Comparison of ENCODE assay signal across 8 cellular contexts in genomic region chr10:96651998-96652431, GRCh38.
DNase-seq lines count a peak whose midpoint lies in the region; ATAC-seq and TF ChIP-seq lines count a peak whose summit lies in the region.

No MANE protein-coding gene starts in this region.

- peak overlapping the region; percentile 25; the same call in 1 of the 2 replicates for H3K27ac ChIP-seq in SU-DHL-6 (ENCODE audit: low read depth, low read length)
- no peak overlapping the region for H3K27ac ChIP-seq in gastrocnemius medialis
- H3K27ac ChIP-seq in stomach: no peak overlapping the region
- no peak overlapping the region for H3K27ac ChIP-seq in SJCRH30

- H3K27me3 ChIP-seq in SU-DHL-6 (ENCODE audit: low read length): no peaks in the 10 kb centered on the region
- H3K27me3 ChIP-seq in gastrocnemius medialis: no peaks in the 10 kb centered on the region
- H3K27me3 ChIP-seq in stomach: no peaks in the 10 kb centered on the region
- H3K27me3 ChIP-seq in SJCRH30: no peaks in the 10 kb centered on the region

- H3K27me3 Mint-ChIP-seq in naive thymus-derived CD8-positive, alpha-beta T cell: peaks cover 0 to 1% (median 0%) of the 10 kb centered on the region in 5 donors

- no peak for TF ChIP-seq EP300 in stomach (IDR thresholded peaks at IDR 0.05)

- H3K36me3 Mint-ChIP-seq in naive thymus-derived CD8-positive, alpha-beta T cell: peaks cover 0 to 5% (median 4%) of the 10 kb centered on the region in 3 donors

- intact Hi-C loops in gastrocnemius medialis (cut with DNase I; ENCODE audit: low total_unique reads) (no loop called here), stomach (cut with DNase I; ENCODE audit: low total_unique reads) (no loop called here)

- TF ChIP-seq CTCF in SU-DHL-6 (IDR thresholded peaks at IDR 0.05; ENCODE audit: insufficient read depth, low read length, poor library complexity, severe bottlenecking) (no peak), gastrocnemius medialis (IDR thresholded peaks at IDR 0.05 in 4 of 5, conservative IDR thresholded peaks at IDR 0.05 in 1 of 5) (no peak), stomach (IDR thresholded peaks at IDR 0.05) (no peak)

- POLR2A ChIA-PET in naive thymus-derived CD8-positive, alpha-beta T cell (lab: Charles Lee): interaction anchor here (0.6 kb wide), 1 partner anchor 124 kb away, joined by 4 read pairs; no protein-coding TSS in a partner anchor

- H3K9me3 ChIP-seq in SU-DHL-6 (ENCODE audit: insufficient read depth, low read length) (no peaks in the 10 kb centered on the region), gastrocnemius medialis (no peaks in the 10 kb centered on the region), stomach (no peaks in the 10 kb centered on the region), SJCRH30 (replicated peaks) (no peaks in the 10 kb centered on the region)

- H3K4me3 ChIP-seq in SU-DHL-6 (ENCODE audit: insufficient read depth, low read length, poor library complexity, severe bottlenecking) (no peak overlapping the region), gastrocnemius medialis (no peak overlapping the region), stomach (no peak overlapping the region), SJCRH30 (no peak overlapping the region)

- H4K20me1 ChIP-seq in SU-DHL-6 (ENCODE audit: low read depth, low read length): peaks cover 4% of the 10 kb centered on the region; the same call in 1 of the 2 replicates

- H3K4me1 Mint-ChIP-seq in naive thymus-derived CD8-positive, alpha-beta T cell: peaks cover 21 to 68% (median 32%) of the 10 kb centered on the region in 4 donors

- no peak overlapping the region for H2AFZ ChIP-seq in SU-DHL-6 (ENCODE audit: low read depth, low read length, severe bottlenecking)

- H3F3A ChIP-seq in SU-DHL-6 (ENCODE audit: insufficient read depth): peaks cover 12% of the 10 kb centered on the region; the same call in 1 of the 2 replicates

- H3K9me3 Mint-ChIP-seq in naive thymus-derived CD8-positive, alpha-beta T cell: peaks cover 0 to 8% (median 0%) of the 10 kb centered on the region in 9 donors

- no peaks in the 10 kb centered on the region for H3K4me1 ChIP-seq in gastrocnemius medialis
- peaks cover 0 to 10% (median 0%) of the 10 kb centered on the region in 4 donors for H3K4me1 ChIP-seq in stomach
- no peaks in the 10 kb centered on the region for H3K4me1 ChIP-seq in SJCRH30

- H3K27ac Mint-ChIP-seq in naive thymus-derived CD8-positive, alpha-beta T cell: peak overlapping the region in 7 of 10 donors; percentile 22 to 96 (median 83)

- peaks cover 59% of the 10 kb centered on the region for H3K36me3 ChIP-seq in SU-DHL-6 (ENCODE audit: low read length)
- H3K36me3 ChIP-seq in gastrocnemius medialis: no peaks in the 10 kb centered on the region
- H3K36me3 ChIP-seq in stomach: peaks cover 0 to 22% (median 5%) of the 10 kb centered on the region in 4 donors
- H3K36me3 ChIP-seq in SJCRH30: no peaks in the 10 kb centered on the region

- H3K4me2 ChIP-seq in SU-DHL-6 (ENCODE audit: low read depth, low read length, poor library complexity, severe bottlenecking): peak overlapping the region; percentile 0

- TF ChIP-seq POLR2A in gastrocnemius medialis (IDR thresholded peaks at IDR 0.05) (no peak), stomach (IDR thresholded peaks at IDR 0.05) (no peak)

- peak in 8 of 10 donors; percentile 3 to 74 (median 50) for DNase-seq in naive thymus-derived CD8-positive, alpha-beta T cell
- DNase-seq in gastrocnemius medialis (no peak), iPS-NIHi11 (ENCODE audit: low spot score) (no peak), stomach (no peak), SJCRH30 (no peak)

- in situ Hi-C loops in gastrocnemius medialis (cut with MboI; ENCODE audit: low sequenced_read_pairs in 4 of 4): no loop called here

- 71 to 89% (median 78%) methylated on average over 8 of the region's 8 CpGs for WGBS in stomach, 5 donors

- H3K79me2 ChIP-seq in SU-DHL-6 (ENCODE audit: insufficient read depth, low read length): peaks cover 52% of the 10 kb centered on the region

- ATAC-seq in GM18868 (IDR thresholded peaks at IDR 0.05; ENCODE audit: unreplicated experiment) (peak; percentile 84), HG02943 (IDR thresholded peaks at IDR 0.05; ENCODE audit: low read depth, unreplicated experiment) (peak; percentile 61), gastrocnemius medialis (no peak)
- ATAC-seq in naive thymus-derived CD8-positive, alpha-beta T cell: peak; percentile 87 to 90

- H3K4me3 Mint-ChIP-seq in naive thymus-derived CD8-positive, alpha-beta T cell: peak overlapping the region; percentile 26 to 83 (median 64)

- no peak overlapping the region for H3K9ac ChIP-seq in SU-DHL-6 (ENCODE audit: low read length)

- no peaks in the 10 kb centered on the region for H3K9me2 ChIP-seq in SU-DHL-6 (replicated peaks; ENCODE audit: insufficient read depth, low read length)

Comparison
In these comparisons a context has a peak if more than half of its experiments do, and no peak if none do; other contexts are left out.
1. ATAC-seq: peak in GM18868 (single experiment), HG02943 (single experiment) and naive thymus-derived CD8-positive, alpha-beta T cell (2 of 2); none in gastrocnemius medialis (0 of 2).
2. DNase-seq: peak in naive thymus-derived CD8-positive, alpha-beta T cell (8 of 10); none in gastrocnemius medialis (0 of 2), iPS-NIHi11 (single experiment), stomach (single experiment) and SJCRH30 (0 of 2).